Comparison of ENCODE assay signal across 8 cellular contexts in the genomic region with DNA sequence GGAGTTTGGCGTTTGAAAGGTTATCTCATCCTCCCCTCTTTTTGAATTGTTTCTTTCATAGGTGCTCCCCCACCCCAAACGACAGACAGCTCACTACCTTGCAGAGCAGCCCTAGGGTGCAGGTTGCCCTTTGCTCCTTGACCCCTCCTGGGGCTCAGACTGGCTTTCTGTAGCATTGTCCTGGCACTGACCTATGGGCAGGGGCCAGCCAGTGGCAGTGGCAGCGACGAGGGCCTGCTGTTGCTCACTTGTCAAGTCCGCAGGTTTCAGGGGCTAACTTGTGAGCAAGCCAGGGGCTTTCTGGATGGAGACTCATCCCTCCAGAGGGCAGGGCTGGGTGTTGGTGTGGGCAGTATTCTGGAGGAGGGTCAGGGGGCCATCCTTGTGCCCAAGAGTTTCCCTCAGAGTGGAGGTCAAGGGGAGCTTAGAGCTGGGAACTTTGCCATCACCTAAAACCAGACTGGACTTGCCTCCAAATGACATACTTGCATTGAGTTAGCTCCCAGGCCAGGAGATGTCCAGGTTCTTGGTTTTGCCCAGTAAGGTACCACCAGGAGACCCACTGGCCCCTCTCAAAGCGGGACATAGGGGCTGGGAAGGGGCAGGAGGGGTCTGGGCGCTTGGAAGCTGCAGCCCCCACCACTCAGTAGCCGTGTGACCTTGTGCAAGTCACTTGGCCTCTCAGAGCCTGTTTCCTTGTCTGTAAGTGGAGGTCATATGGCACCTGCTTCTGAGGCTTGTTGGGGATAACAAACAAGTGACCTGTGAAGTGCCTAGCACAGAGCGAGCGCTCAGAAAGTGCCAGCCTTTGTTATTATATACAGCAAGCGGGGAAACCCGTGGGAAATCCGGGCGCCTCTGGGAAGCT. TPM values are rescaled to one million over a fixed set of nuclear protein-coding genes. Genes with fewer than 3 reads are reported as not detected.
DNase-seq lines count a peak whose midpoint lies in the region; ATAC-seq, FAIRE-seq and TF ChIP-seq lines count a peak whose summit lies in the region.

No MANE protein-coding gene starts in this region.

- H3K9me3 Mint-ChIP-seq in WTC11 (no peaks in the 10 kb centered on the region), type B pancreatic cell (no peaks in the 10 kb centered on the region)

- H3K27ac Mint-ChIP-seq in WTC11 (no peak overlapping the region), type B pancreatic cell (no peak overlapping the region)

- H3K27me3 Mint-ChIP-seq in WTC11 (ENCODE audit: low read depth) (no peaks in the 10 kb centered on the region), type B pancreatic cell (peaks cover 10% of the 10 kb centered on the region)

- TF ChIP-seq CTCF in GM12865 (IDR thresholded peaks at IDR 0.05; ENCODE audit: insufficient read depth, low read depth, low read length, missing control alignments), result no peak
- TF ChIP-seq CTCF in WTC11 (IDR thresholded peaks at IDR 0.05), result no peak
- no peak for TF ChIP-seq CTCF in kidney (IDR thresholded peaks at IDR 0.05; ENCODE audit: borderline replicate concordance, extremely low read depth, insufficient read depth)
- no peak for TF ChIP-seq CTCF in type B pancreatic cell (conservative IDR thresholded peaks at IDR 0.05)

- peak overlapping the region; percentile 91 to 98 for H3K27ac ChIP-seq in kidney (ENCODE audit: low read depth in 2 of 2, low read length in 2 of 2)

- H3K36me3 Mint-ChIP-seq in WTC11, result no peaks in the 10 kb centered on the region
- H3K36me3 Mint-ChIP-seq in type B pancreatic cell, result no peaks in the 10 kb centered on the region

- H3K4me1 Mint-ChIP-seq in WTC11 (peaks cover 20% of the 10 kb centered on the region), type B pancreatic cell (ENCODE audit: unreplicated experiment) (peaks cover 6% of the 10 kb centered on the region)

- peaks cover 14 to 17% of the 10 kb centered on the region in 2 donors for H3K4me1 ChIP-seq in kidney (ENCODE audit: control insufficient read depth in 1 of 2, insufficient read depth in 1 of 2, low read depth in 1 of 2, low read length in 2 of 2)

- peak; percentile 26 for ATAC-seq in HG02623 (IDR thresholded peaks at IDR 0.05; ENCODE audit: unreplicated experiment)
- ATAC-seq in WTC11, result no peak

- POLR2A ChIA-PET in WTC11 (lab: Charles Lee), result interaction anchor here (1.5 to 3.5 kb wide), 12 partner anchors 17 to 439 kb away, joined by 3 to 55 read pairs (median 12); a partner anchor contains a TSS

- no peaks in the 10 kb centered on the region for H3K9me3 ChIP-seq in kidney (ENCODE audit: control insufficient read depth in 1 of 2, low read length in 2 of 2)

- CTCF ChIA-PET in WTC11 (lab: Charles Lee), result interaction anchor here (0.6 to 4.5 kb wide), 16 partner anchors 13 to 240 kb away, joined by 3 to 54 read pairs (median 4); a partner anchor contains a TSS

- TF ChIP-seq POLR2A in erythroblast (IDR thresholded peaks at IDR 0.05; ENCODE audit: low read length), result no peak

- H3K4me3 ChIP-seq in GM12865 (ENCODE audit: low read depth, low read length) (peak overlapping the region; percentile 79), kidney (ENCODE audit: low read length in 2 of 2) (peak overlapping the region; percentile 29 to 74)

- intact Hi-C loops in kidney (cut with DNase I), result no loop called here

- no peaks in the 10 kb centered on the region for H3K36me3 ChIP-seq in kidney (ENCODE audit: control insufficient read depth in 1 of 2, insufficient read depth in 2 of 2, low read length in 2 of 2)

- H3K9ac ChIP-seq in kidney (ENCODE audit: low read length in 2 of 2), result peak overlapping the region in 1 of 2 donors; percentile 49

- DNase-seq in GM12865 (ENCODE audit: low read depth) (no peak), WTC11 (ENCODE audit: low spot score) (no peak), kidney (peak; percentile 75), type B pancreatic cell (ENCODE audit: extremely low spot score, unreplicated experiment) (no peak), occipital lobe (lab: John Stamatoyannopoulos, UW) (no peak), erythroblast (lab: John Stamatoyannopoulos, UW) (no peak), cerebellar nuclear complex (lab: John Stamatoyannopoulos, UW) (no peak)

- H3K4me3 Mint-ChIP-seq in WTC11, result peak overlapping the region; percentile 86
- peak overlapping the region; percentile 34 for H3K4me3 Mint-ChIP-seq in type B pancreatic cell

- no peak for FAIRE-seq in kidney (lab: Jason Lieb, UNC)

TF ChIP-seq in WTC11, 78 proteins besides CTCF, POLR2A, EP300 and RAD21 (continues in another document):
- TF ChIP-seq ZNF423 (CRISPR knock-in tag; IDR thresholded peaks at IDR 0.05), result no peak
- TF ChIP-seq GTF2I (CRISPR knock-in tag; conservative IDR thresholded peaks at IDR 0.05), result 0 out of 2 replicates have a peak, but pooled peaks have one; percentile 5
- TF ChIP-seq TCF7 (CRISPR knock-in tag; IDR thresholded peaks at IDR 0.05; ENCODE audit: low read depth), result no peak
- TF ChIP-seq, protein P1, sequence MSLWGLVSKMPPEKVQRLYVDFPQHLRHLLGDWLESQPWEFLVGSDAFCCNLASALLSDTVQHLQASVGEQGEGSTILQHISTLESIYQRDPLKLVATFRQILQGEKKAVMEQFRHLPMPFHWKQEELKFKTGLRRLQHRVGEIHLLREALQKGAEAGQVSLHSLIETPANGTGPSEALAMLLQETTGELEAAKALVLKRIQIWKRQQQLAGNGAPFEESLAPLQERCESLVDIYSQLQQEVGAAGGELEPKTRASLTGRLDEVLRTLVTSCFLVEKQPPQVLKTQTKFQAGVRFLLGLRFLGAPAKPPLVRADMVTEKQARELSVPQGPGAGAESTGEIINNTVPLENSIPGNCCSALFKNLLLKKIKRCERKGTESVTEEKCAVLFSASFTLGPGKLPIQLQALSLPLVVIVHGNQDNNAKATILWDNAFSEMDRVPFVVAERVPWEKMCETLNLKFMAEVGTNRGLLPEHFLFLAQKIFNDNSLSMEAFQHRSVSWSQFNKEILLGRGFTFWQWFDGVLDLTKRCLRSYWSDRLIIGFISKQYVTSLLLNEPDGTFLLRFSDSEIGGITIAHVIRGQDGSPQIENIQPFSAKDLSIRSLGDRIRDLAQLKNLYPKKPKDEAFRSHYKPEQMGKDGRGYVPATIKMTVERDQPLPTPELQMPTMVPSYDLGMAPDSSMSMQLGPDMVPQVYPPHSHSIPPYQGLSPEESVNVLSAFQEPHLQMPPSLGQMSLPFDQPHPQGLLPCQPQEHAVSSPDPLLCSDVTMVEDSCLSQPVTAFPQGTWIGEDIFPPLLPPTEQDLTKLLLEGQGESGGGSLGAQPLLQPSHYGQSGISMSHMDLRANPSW (CRISPR knock-in tag; conservative IDR thresholded peaks at IDR 0.05; ENCODE audit: low read depth), result no peak
- TF ChIP-seq SMAD4 (CRISPR knock-in tag; IDR thresholded peaks at IDR 0.05), result no peak
- TF ChIP-seq, protein P2, sequence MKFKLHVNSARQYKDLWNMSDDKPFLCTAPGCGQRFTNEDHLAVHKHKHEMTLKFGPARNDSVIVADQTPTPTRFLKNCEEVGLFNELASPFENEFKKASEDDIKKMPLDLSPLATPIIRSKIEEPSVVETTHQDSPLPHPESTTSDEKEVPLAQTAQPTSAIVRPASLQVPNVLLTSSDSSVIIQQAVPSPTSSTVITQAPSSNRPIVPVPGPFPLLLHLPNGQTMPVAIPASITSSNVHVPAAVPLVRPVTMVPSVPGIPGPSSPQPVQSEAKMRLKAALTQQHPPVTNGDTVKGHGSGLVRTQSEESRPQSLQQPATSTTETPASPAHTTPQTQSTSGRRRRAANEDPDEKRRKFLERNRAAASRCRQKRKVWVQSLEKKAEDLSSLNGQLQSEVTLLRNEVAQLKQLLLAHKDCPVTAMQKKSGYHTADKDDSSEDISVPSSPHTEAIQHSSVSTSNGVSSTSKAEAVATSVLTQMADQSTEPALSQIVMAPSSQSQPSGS (CRISPR knock-in tag; IDR thresholded peaks at IDR 0.05; ENCODE audit: borderline replicate concordance, low read depth), result no peak
- TF ChIP-seq, protein P3, sequence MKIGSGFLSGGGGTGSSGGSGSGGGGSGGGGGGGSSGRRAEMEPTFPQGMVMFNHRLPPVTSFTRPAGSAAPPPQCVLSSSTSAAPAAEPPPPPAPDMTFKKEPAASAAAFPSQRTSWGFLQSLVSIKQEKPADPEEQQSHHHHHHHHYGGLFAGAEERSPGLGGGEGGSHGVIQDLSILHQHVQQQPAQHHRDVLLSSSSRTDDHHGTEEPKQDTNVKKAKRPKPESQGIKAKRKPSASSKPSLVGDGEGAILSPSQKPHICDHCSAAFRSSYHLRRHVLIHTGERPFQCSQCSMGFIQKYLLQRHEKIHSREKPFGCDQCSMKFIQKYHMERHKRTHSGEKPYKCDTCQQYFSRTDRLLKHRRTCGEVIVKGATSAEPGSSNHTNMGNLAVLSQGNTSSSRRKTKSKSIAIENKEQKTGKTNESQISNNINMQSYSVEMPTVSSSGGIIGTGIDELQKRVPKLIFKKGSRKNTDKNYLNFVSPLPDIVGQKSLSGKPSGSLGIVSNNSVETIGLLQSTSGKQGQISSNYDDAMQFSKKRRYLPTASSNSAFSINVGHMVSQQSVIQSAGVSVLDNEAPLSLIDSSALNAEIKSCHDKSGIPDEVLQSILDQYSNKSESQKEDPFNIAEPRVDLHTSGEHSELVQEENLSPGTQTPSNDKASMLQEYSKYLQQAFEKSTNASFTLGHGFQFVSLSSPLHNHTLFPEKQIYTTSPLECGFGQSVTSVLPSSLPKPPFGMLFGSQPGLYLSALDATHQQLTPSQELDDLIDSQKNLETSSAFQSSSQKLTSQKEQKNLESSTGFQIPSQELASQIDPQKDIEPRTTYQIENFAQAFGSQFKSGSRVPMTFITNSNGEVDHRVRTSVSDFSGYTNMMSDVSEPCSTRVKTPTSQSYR (CRISPR knock-in tag; IDR thresholded peaks at IDR 0.05), result no peak
- TF ChIP-seq TEAD1 (CRISPR knock-in tag; IDR thresholded peaks at IDR 0.05), result 0 out of 2 replicates have a peak, but pooled peaks have one; percentile 1
- TF ChIP-seq SMAD3 (CRISPR knock-in tag; IDR thresholded peaks at IDR 0.05; ENCODE audit: borderline replicate concordance), result no peak
- TF ChIP-seq, protein P4, sequence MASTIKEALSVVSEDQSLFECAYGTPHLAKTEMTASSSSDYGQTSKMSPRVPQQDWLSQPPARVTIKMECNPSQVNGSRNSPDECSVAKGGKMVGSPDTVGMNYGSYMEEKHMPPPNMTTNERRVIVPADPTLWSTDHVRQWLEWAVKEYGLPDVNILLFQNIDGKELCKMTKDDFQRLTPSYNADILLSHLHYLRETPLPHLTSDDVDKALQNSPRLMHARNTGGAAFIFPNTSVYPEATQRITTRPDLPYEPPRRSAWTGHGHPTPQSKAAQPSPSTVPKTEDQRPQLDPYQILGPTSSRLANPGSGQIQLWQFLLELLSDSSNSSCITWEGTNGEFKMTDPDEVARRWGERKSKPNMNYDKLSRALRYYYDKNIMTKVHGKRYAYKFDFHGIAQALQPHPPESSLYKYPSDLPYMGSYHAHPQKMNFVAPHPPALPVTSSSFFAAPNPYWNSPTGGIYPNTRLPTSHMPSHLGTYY (CRISPR knock-in tag; IDR thresholded peaks at IDR 0.05), result no peak

RNA-seq across cellular contexts. Expression of a gene that starts 53.5 kb away (rescaled TPM):
- 54.3 to 60.7 TPM (median 59.8 TPM) in 3 replicates for total RNA-seq in WTC11 (2021)
- total RNA-seq in kidney, result 19.0 TPM
- polyA plus RNA-seq in kidney (ENCODE audit: insufficient read depth, low read depth, low replicate concordance), result 38.2 TPM
- total RNA-seq in type B pancreatic cell (ENCODE audit: low replicate concordance), result 24.4 and 28.7 TPM in 2 replicates
- total RNA-seq in occipital lobe, result 52.9 TPM
